ENCODE assay signal across 11 cellular contexts in the genomic region with DNA sequence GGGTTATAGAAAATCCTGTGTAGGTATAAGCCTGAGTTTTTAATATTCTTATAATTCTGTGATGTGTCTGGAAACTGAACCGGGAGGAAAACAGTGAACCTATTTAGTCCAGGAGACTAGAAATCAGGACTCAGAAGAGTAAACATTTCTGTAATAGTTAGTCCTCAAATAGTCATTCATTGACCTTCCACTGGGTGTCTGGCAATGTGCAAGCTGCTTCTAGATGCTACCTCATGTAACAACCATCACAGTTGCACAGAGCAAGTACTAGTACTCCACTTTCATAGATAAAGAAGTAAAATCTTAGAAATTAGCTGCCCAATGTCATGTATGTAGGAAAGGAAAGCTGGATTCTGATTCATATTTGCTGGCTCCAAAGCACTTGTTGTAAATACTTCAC. TPM values are rescaled to one million over a fixed set of nuclear protein-coding genes. Genes with fewer than 3 reads are reported as not detected.
DNase-seq lines count a peak whose midpoint lies in the region; ATAC-seq, FAIRE-seq and TF ChIP-seq lines count a peak whose summit lies in the region.
"Not testable (repeated sequence)": the region's sequence is repeated elsewhere in the genome, so short reads cannot be mapped to it uniquely, and the experiment has no call there.
"Had no signal": no experiment of that assay in that cellular context is flagged by ENCODE, and none has a peak within 500 bp of the region (broad histone marks: within the 10 kb centered on the region; RNA-seq: fewer than 3 reads in every experiment).

No MANE protein-coding gene starts in this region.

- not testable (repeated sequence) for H3K79me2 ChIP-seq in K562 (ENCODE audit: control insufficient read depth, insufficient read depth, low read length); HepG2 (ENCODE audit: insufficient read depth, low read length)

- H3K79me1 ChIP-seq in IMR-90 (ENCODE audit: low read depth in 1 of 2, low read length in 2 of 2) = not testable (repeated sequence)

- H3K4me1 ChIP-seq in A549; IMR-90 (ENCODE audit: control insufficient read depth, insufficient read depth, low read length); K562 (replicated peaks in 1 of 2; ENCODE audit: control insufficient read depth in 2 of 2, insufficient read depth in 2 of 2, low read length in 2 of 2); HepG2 (ENCODE audit: insufficient read depth, low read length); testis: not testable (repeated sequence)

- H3K4me3 Mint-ChIP-seq in endothelial cell (ENCODE audit: unreplicated experiment); neural crest cell: not testable (repeated sequence)

- dilution Hi-C loops in IMR-90 (cut with HindIII; ENCODE audit: low sequenced_read_pairs, unreplicated experiment) = not testable (repeated sequence)

- H3K9me3 Mint-ChIP-seq in endothelial cell (ENCODE audit: unreplicated experiment); neural crest cell: not testable (repeated sequence)

- POLR2A ChIA-PET in A549 (lab: Yijun Ruan, JAX); IMR-90 (lab: Charles Lee; ENCODE audit: unreplicated experiment); K562 (lab: Yijun Ruan, JAX); HepG2 (lab: Yijun Ruan, JAX): not testable (repeated sequence)

- not testable (repeated sequence) for H3K27ac Mint-ChIP-seq in endothelial cell (ENCODE audit: unreplicated experiment); neural crest cell (ENCODE audit: unreplicated experiment)

- H3K27me3 Mint-ChIP-seq in endothelial cell (ENCODE audit: unreplicated experiment); neural crest cell (ENCODE audit: low read depth): not testable (repeated sequence)

- not testable (repeated sequence) for H3K4me3 ChIP-seq in A549; IMR-90 (ENCODE audit: insufficient read depth, low read depth, low read length); K562; HepG2 (replicated peaks in 1 of 3; ENCODE audit: insufficient read depth in 1 of 3, low read depth in 2 of 3, low read length in 3 of 3); testis

- H3K9ac ChIP-seq in IMR-90 (ENCODE audit: low read depth, low read length); K562 (ENCODE audit: insufficient read depth in 1 of 2, low read depth in 2 of 2, low read length in 2 of 2); HepG2 (ENCODE audit: insufficient read depth, low read depth, low read length): not testable (repeated sequence)

- not testable (repeated sequence) for H3K18ac ChIP-seq in IMR-90 (ENCODE audit: low read depth, low read length)

- CTCF ChIA-PET in A549 (lab: Yijun Ruan, JAX); IMR-90 (lab: Yijun Ruan, JAX); K562 (lab: Yijun Ruan, JAX; ENCODE audit: low intra/inter-chr PET ratio); HepG2 (lab: Yijun Ruan, JAX; ENCODE audit: low intra/inter-chr PET ratio, low total read pairs): not testable (repeated sequence)

- WGBS in A549 (ENCODE audit: missing lambda C conversion rate) = 25% methylated on average over 1 of the region's 1 CpG
- no CpG with 5 or more reads among the region's 1 CpG for WGBS in IMR-90 (ENCODE audit: extremely low coverage in 2 of 2, insufficient read length in 1 of 2), 2 experiments
- WGBS in K562 (ENCODE audit: insufficient coverage, low coverage, missing lambda C conversion rate) = no CpG with 5 or more reads among the region's 1 CpG
- 0% methylated on average over 1 of the region's 1 CpG for WGBS in HepG2 (ENCODE audit: low lambda C conversion rate)
- 60 to 75% methylated on average over 1 of the region's 1 CpG for WGBS in testis, 2 donors

- H4K8ac ChIP-seq in IMR-90 (ENCODE audit: low read depth in 2 of 2, low read length in 2 of 2) = not testable (repeated sequence)

- H4K5ac ChIP-seq in IMR-90 (ENCODE audit: low read depth, low read length) = not testable (repeated sequence)

- H2BK20ac ChIP-seq in IMR-90 (ENCODE audit: low read depth, low read length) = not testable (repeated sequence)

- H3K27me3 ChIP-seq in IMR-90 (ENCODE audit: control insufficient read depth, insufficient read depth, low read length); K562 (ENCODE audit: control insufficient read depth in 2 of 2, insufficient read depth in 2 of 2, low read length in 2 of 2); HepG2 (ENCODE audit: control insufficient read depth in 1 of 2, insufficient read depth in 2 of 2, low read length in 2 of 2); testis: not testable (repeated sequence)

- intact Hi-C loops in IMR-90 (cut with micrococcal nuclease); K562 (cut with micrococcal nuclease); HepG2 (cut with micrococcal nuclease; ENCODE audit: unreplicated experiment); testis (cut with DNase I; ENCODE audit: low total_unique reads): not testable (repeated sequence)

- not testable (repeated sequence) for H2AK9ac ChIP-seq in IMR-90 (replicated peaks; ENCODE audit: low read depth, low read length, poor library complexity)

- H3K36me3 Mint-ChIP-seq in endothelial cell (ENCODE audit: low read depth, unreplicated experiment); neural crest cell (ENCODE audit: low read depth): not testable (repeated sequence)

- H3K14ac ChIP-seq in IMR-90 (replicated peaks; ENCODE audit: low read depth, low read length) = not testable (repeated sequence)

- not testable (repeated sequence) for TF ChIP-seq CTCF in A549 (IDR thresholded peaks at IDR 0.05); IMR-90 (conservative IDR thresholded peaks at IDR 0.05; ENCODE audit: low read depth, low read length); K562 (IDR thresholded peaks at IDR 0.05 in 2 of 3, conservative IDR thresholded peaks at IDR 0.05 in 1 of 3; ENCODE audit: insufficient read depth in 2 of 3, low read depth in 1 of 3, low read length in 3 of 3); endothelial cell (IDR thresholded peaks at IDR 0.05; ENCODE audit: unreplicated experiment); HepG2 (CRISPR knock-in tag; IDR thresholded peaks at IDR 0.05); neural crest cell (conservative IDR thresholded peaks at IDR 0.05); testis (IDR thresholded peaks at IDR 0.05)

- not testable (repeated sequence) for H2AK5ac ChIP-seq in IMR-90 (ENCODE audit: low read depth, low read length)

- H3K36me3 ChIP-seq in IMR-90 (ENCODE audit: control insufficient read depth, insufficient read depth, low read length); K562 (ENCODE audit: control insufficient read depth, insufficient read depth, low read length); HepG2 (replicated peaks in 1 of 2; ENCODE audit: control insufficient read depth in 1 of 2, insufficient read depth in 2 of 2, low read length in 2 of 2); testis (ENCODE audit: low read depth, missing control alignments): not testable (repeated sequence)

- not testable (repeated sequence) for H3K9me3 ChIP-seq in A549; IMR-90 (ENCODE audit: control insufficient read depth, insufficient read depth, low read length); K562 (replicated peaks; ENCODE audit: control insufficient read depth, insufficient read depth, low read depth, low read length); HepG2 (ENCODE audit: low read length); testis

- not testable (repeated sequence) for H3K4me2 ChIP-seq in A549; IMR-90 (ENCODE audit: low read depth, low read length); K562 (ENCODE audit: insufficient read depth, low read length); HepG2 (ENCODE audit: low read depth, low read length)

- not testable (repeated sequence) for TF ChIP-seq RAD21 in A549 (conservative IDR thresholded peaks at IDR 0.05 in 1 of 2, IDR thresholded peaks at IDR 0.05 in 1 of 2); IMR-90 (IDR thresholded peaks at IDR 0.05; ENCODE audit: low read length); K562 (CRISPR knock-in tag; conservative IDR thresholded peaks at IDR 0.05 in 1 of 2, IDR thresholded peaks at IDR 0.05 in 1 of 2); HepG2 (CRISPR knock-in tag; IDR thresholded peaks at IDR 0.05)

- H3K56ac ChIP-seq in IMR-90 (ENCODE audit: extremely low read depth, insufficient read depth, low read length) = not testable (repeated sequence)

- not testable (repeated sequence) for H3K4ac ChIP-seq in IMR-90 (ENCODE audit: low read depth, low read length)

- not testable (repeated sequence) for H3K4me1 Mint-ChIP-seq in endothelial cell (ENCODE audit: unreplicated experiment); neural crest cell

- H4K20me1 ChIP-seq in IMR-90 (ENCODE audit: insufficient read depth, low read length); K562 (replicated peaks; ENCODE audit: control insufficient read depth, insufficient read depth, low read length); HepG2 (ENCODE audit: insufficient read depth, low read length): not testable (repeated sequence)

- H2BK120ac ChIP-seq in IMR-90 (ENCODE audit: low read depth, low read length) = not testable (repeated sequence)

- FAIRE-seq in A549 (lab: Jason Lieb, UNC); K562 (lab: Jason Lieb, UNC); HepG2 (lab: Jason Lieb, UNC): not testable (repeated sequence)

- not testable (repeated sequence) for H2BK5ac ChIP-seq in IMR-90 (ENCODE audit: low read depth, low read length, poor library complexity, severe bottlenecking)

- in situ Hi-C loops in IMR-90 (cut with MboI; ENCODE audit: low sequenced_read_pairs); K562 (cut with MboI); HepG2 (cut with HindIII; ENCODE audit: extremely low pct_ligation_motif_present, low pct_unique_long_range_greater_than_20kb): not testable (repeated sequence)

- not testable (repeated sequence) for H2AFZ ChIP-seq in IMR-90 (replicated peaks; ENCODE audit: low read length, poor library complexity); K562 (ENCODE audit: low read depth, low read length); HepG2 (ENCODE audit: low read length)

- not testable (repeated sequence) for H3K23ac ChIP-seq in IMR-90 (ENCODE audit: low read depth, low read length)

- not testable (repeated sequence) for DNase-seq in A549 (ENCODE audit: low read depth in 1 of 2, low spot score in 1 of 2); IMR-90; K562 (ENCODE audit: extremely low read depth in 1 of 4, low spot score in 3 of 4); HepG2 (ENCODE audit: low spot score)
- peak; percentile 6 for DNase-seq in endothelial cell (ENCODE audit: low spot score)
- peak; percentile 0 for DNase-seq in neural crest cell (ENCODE audit: low read depth, low spot score)
- peak; percentile 11 for DNase-seq in testis

- not testable (repeated sequence) for H2BK15ac ChIP-seq in IMR-90 (ENCODE audit: low read depth, low read length)

- not testable (repeated sequence) for H3K27ac ChIP-seq in A549; IMR-90 (ENCODE audit: insufficient read depth, low read length); K562 (ENCODE audit: extremely low read depth, low read depth, low read length); HepG2 (ENCODE audit: extremely low read length, insufficient read depth, low read length); testis

- not testable (repeated sequence) for BruUV-seq in IMR-90 (replicated peaks; lab: Mats Ljungman, UMichigan); K562 (replicated peaks; lab: Mats Ljungman, UMichigan); HepG2 (replicated peaks; lab: Mats Ljungman, UMichigan)

- ATAC-seq in A549 (peak; percentile 28 to 37; a peak in 2 of 6 replicates), IMR-90 (ENCODE audit: low read depth) (peak; percentile 31; the same call in 1 of the 2 replicates), SK-N-SH treated with all-trans-retinoic acid at 6 μM for 48 hours (peak; percentile 62), K562 (peak; percentile 45), HepG2 (peak; percentile 47)

- not testable (repeated sequence) for TF ChIP-seq EP300 in A549 (IDR thresholded peaks at IDR 0.05); K562 (IDR thresholded peaks at IDR 0.05; ENCODE audit: low read length); HepG2 (IDR thresholded peaks at IDR 0.05; ENCODE audit: low read depth in 2 of 2, low read length in 2 of 2); HepG2 (CRISPR knock-in tag; IDR thresholded peaks at IDR 0.05; ENCODE audit: borderline replicate concordance)

- H4K91ac ChIP-seq in IMR-90 (ENCODE audit: insufficient read depth, low read depth, low read length) = not testable (repeated sequence)

- H3K9me1 ChIP-seq in IMR-90 (ENCODE audit: insufficient read depth, low read length); K562 (ENCODE audit: control insufficient read depth, insufficient read depth, low read length): not testable (repeated sequence)

- not testable (repeated sequence) for TF ChIP-seq POLR2A in A549 (IDR thresholded peaks at IDR 0.05; ENCODE audit: low read length); IMR-90 (IDR thresholded peaks at IDR 0.05; ENCODE audit: low read depth, low read length); K562 (conservative IDR thresholded peaks at IDR 0.05); HepG2 (IDR thresholded peaks at IDR 0.05; ENCODE audit: insufficient read depth in 1 of 2, low read depth in 2 of 2, low read length in 2 of 2); testis (IDR thresholded peaks at IDR 0.05)

RNA-seq across cellular contexts. Expression of a gene that starts 15.1 kb away (rescaled TPM):
- polyA plus RNA-seq in A549 (2011; rRNA removed) (56.2 TPM in 1 of 2 replicates, not detected in the other), A549 (2017; fragmentation: RNase III; extraction: RNeasy Plus Mini Kit Qiagen cat#74134 plus additional on column Dnase treatment) (6.5 to 8.5 TPM (median 6.6 TPM) in 3 replicates), IMR-90 (2012; rRNA removed) (not detected in 2 replicates), K562 (2011; rRNA removed) (83.9 TPM in 1 of 2 replicates, not detected in the other), K562 (2014; fragmentation: Illumina TruSeq; extraction: Trizol) (not detected in 2 replicates), K562 (2014; fragmentation: Nextera tagmentation; extraction: Ambion mirVana) (1 to 10 TPM in 1 of 2 experiments, not detected in 1; 3.0 TPM), K562 (2014; rRNA removed) (not detected in 2 replicates), HepG2 (2011; rRNA removed) (under 0.01 TPM in 2 replicates), testis (ENCODE audit: insufficient read depth, low read depth, low replicate concordance) (18.9 TPM)
- polyA plus RNA-seq in A549 (2012; cell fraction: cytosol; rRNA removed) = not detected in 2 replicates
- not detected in 2 replicates for polyA plus RNA-seq in A549 (2012; cell fraction: nucleus; rRNA removed)
- polyA minus RNA-seq in A549 (2011; rRNA and poly(A)+ RNA removed) = 38,453 and 40,699 TPM in 2 replicates
- total RNA-seq in IMR-90 (2012; rRNA removed) (under 0.01 TPM in 2 replicates), K562 (2014; rRNA removed) (under 0.01 TPM in 2 replicates), K562 (2014; rRNA removed; fragmentation: Illumina TruSeq; extraction: Trizol) (28,565 and 32,823 TPM in 2 replicates), K562 (2015; rRNA removed; fragmentation: Illumina TruSeq; extraction: Trizol) (20,456 and 27,045 TPM in 2 replicates), K562 (2021) (2,231 and 2,538 TPM in 2 replicates), endothelial cell (ENCODE audit: unreplicated experiment) (3,428 TPM), HepG2 (2016; rRNA removed; fragmentation: Illumina TruSeq; extraction: Trizol) (859 and 11,018 TPM in 2 replicates), neural crest cell (2,478 and 3,042 TPM in 2 replicates), testis (under 1 TPM; under 0.01 TPM)
- polyA plus RNA-seq in IMR-90 (2012; cell fraction: cytosol; rRNA removed) = not detected in 2 replicates
- not detected in 2 replicates for polyA plus RNA-seq in IMR-90 (2012; cell fraction: nucleus; rRNA removed; ENCODE audit: low replicate concordance)
- under 0.01 TPM in 2 replicates for total RNA-seq in K562 (2011; cell fraction: chromatin; rRNA removed; ENCODE audit: low replicate concordance)
- total RNA-seq in K562 (2011; cell fraction: nucleolus; rRNA removed) = under 0.01 and 21,200 TPM in 2 replicates
- total RNA-seq in K562 (2011; cell fraction: nucleoplasm; rRNA removed) = under 0.01 and 24,158 TPM in 2 replicates
- under 0.01 TPM in 1 of 2 replicates, not detected in the other for polyA plus RNA-seq in K562 (2011; cell fraction: cytosol; rRNA removed)
- under 0.01 and 1,424 TPM in 2 replicates for polyA plus RNA-seq in K562 (2011; cell fraction: nucleus; rRNA removed)
- 25.1 TPM in 1 of 2 replicates, not detected in the other for polyA plus RNA-seq in K562 (2012)
- polyA minus RNA-seq in K562 (2011; rRNA and poly(A)+ RNA removed) = 10,756 and 20,531 TPM in 2 replicates
- polyA minus RNA-seq in K562 (2011; cell fraction: cytosol; rRNA and poly(A)+ RNA removed) = 58,964 and 66,171 TPM in 2 replicates
- polyA minus RNA-seq in K562 (2011; cell fraction: nucleus; rRNA and poly(A)+ RNA removed) = 66,769 and 85,880 TPM in 2 replicates
- 16,281 and 17,236 TPM in 2 replicates for total RNA-seq in HepG2 (2016; cell fraction: cytosol; rRNA removed; fragmentation: Illumina TruSeq; extraction: Trizol; ENCODE audit: low read depth)
- 1,309 and 10,613 TPM in 2 replicates for total RNA-seq in HepG2 (2016; cell fraction: insoluble cytoplasmic fraction; rRNA removed; fragmentation: Illumina TruSeq; extraction: Trizol)
- 2,848 and 3,475 TPM in 2 replicates for total RNA-seq in HepG2 (2016; cell fraction: membrane; rRNA removed; fragmentation: Illumina TruSeq; extraction: Trizol)
- 52,466 and 64,417 TPM in 2 replicates for total RNA-seq in HepG2 (2016; cell fraction: nucleus; rRNA removed; fragmentation: Illumina TruSeq; extraction: Trizol)
- polyA plus RNA-seq in HepG2 (2011; cell fraction: cytosol; rRNA removed) = under 0.01 TPM in 2 replicates
- polyA plus RNA-seq in HepG2 (2011; cell fraction: nucleus; rRNA removed) = under 0.01 TPM in 2 replicates
- 78.2 TPM in 1 of 2 replicates, not detected in the other for polyA plus RNA-seq in HepG2 (2012)
- polyA plus RNA-seq in HepG2 (2016; cell fraction: cytosol; fragmentation: Illumina TruSeq; extraction: Trizol; ENCODE audit: low read depth) = 27.3 and 44.4 TPM in 2 replicates
- not detected in 2 replicates for polyA plus RNA-seq in HepG2 (2016; cell fraction: insoluble cytoplasmic fraction; fragmentation: Illumina TruSeq; extraction: Trizol; ENCODE audit: low read depth)
- polyA plus RNA-seq in HepG2 (2016; cell fraction: membrane; fragmentation: Illumina TruSeq; extraction: Trizol; ENCODE audit: low read depth) = not detected in 2 replicates
- polyA plus RNA-seq in HepG2 (2016; cell fraction: nucleus; fragmentation: Illumina TruSeq; extraction: Trizol; ENCODE audit: insufficient read depth, low read depth) = 32.8 TPM in 1 of 2 replicates, not detected in the other
- polyA minus RNA-seq in HepG2 (2011; rRNA and poly(A)+ RNA removed; ENCODE audit: low replicate concordance) = 12,820 and 15,604 TPM in 2 replicates
- 90,102 and 105,040 TPM in 2 replicates for polyA minus RNA-seq in HepG2 (2011; cell fraction: cytosol; rRNA and poly(A)+ RNA removed)
- 42,574 and 58,030 TPM in 2 replicates for polyA minus RNA-seq in HepG2 (2011; cell fraction: nucleus; rRNA and poly(A)+ RNA removed)
- total RNA-seq: GM23248 had no signal
- polyA plus RNA-seq: CD14-positive monocyte; CD8-positive, alpha-beta memory T cell; GM23248 had no signal
